In genomic region chr1:160855181-160855981, GRCh38 we compare ENCODE assay signal across 13 cellular contexts. TPM values are rescaled to one million over a fixed set of nuclear protein-coding genes. Genes with fewer than 3 reads are reported as not detected.
DNase-seq lines count a peak whose midpoint lies in the region; ATAC-seq and TF ChIP-seq lines count a peak whose summit lies in the region.
"Had no signal": no experiment of that assay in that cellular context is flagged by ENCODE, and none has a peak within 500 bp of the region (broad histone marks: within the 10 kb centered on the region; RNA-seq: fewer than 3 reads in every experiment).

No MANE protein-coding gene starts in this region.

- H3K27me3 Mint-ChIP-seq in activated naive CD4-positive, alpha-beta T cell treated with anti-CD3 and anti-CD28 coated beads for 36 hours (ENCODE audit: low read depth): peaks cover 2% of the 10 kb centered on the region
- H3K27me3 Mint-ChIP-seq: dendritic cell treated with granulocyte-macrophage colony-stimulating factor and Interleukin-4, amounts not matched to agents 40 ng/mL and 50 ng/mL, for 4 days had no signal

- H3K36me3 Mint-ChIP-seq in activated naive CD4-positive, alpha-beta T cell treated with anti-CD3 and anti-CD28 coated beads for 36 hours (ENCODE audit: low read depth): no peaks in the 10 kb centered on the region

- ATAC-seq in HG02852 (IDR thresholded peaks at IDR 0.05; ENCODE audit: unreplicated experiment): peak; percentile 61
- ATAC-seq in upper lobe of right lung: peak; percentile 20

- DNase-seq in activated naive CD4-positive, alpha-beta T cell treated with anti-CD3 and anti-CD28 coated beads for 36 hours: peak; percentile 21
- no peak for DNase-seq in activated naive CD4-positive, alpha-beta T cell treated with anti-CD3 and anti-CD28 coated beads, Interleukin-2, amount 50 U/mL, for 16 hours
- DNase-seq in NB4 (ENCODE audit: low read depth) (peak; percentile 64), upper lobe of right lung (no peak), NCI-H1694 (lab: John Stamatoyannopoulos, UW) (no peak), left ventricle myocardium inferior (no peak), NOMO-1 treated with dmso at 0.1 percent for 144 hours (lab: John Stamatoyannopoulos, UW; ENCODE audit: unreplicated experiment) (no peak)
- DNase-seq: ACHN; activated T-cell treated with anti-CD3 and anti-CD28 coated beads, Interleukin-2, amount 50 U/mL, for 1 hour; T-helper 1 cell had no signal

- no peaks in the 10 kb centered on the region for H3K9me3 ChIP-seq in upper lobe of right lung
- H3K9me3 ChIP-seq in left ventricle myocardium inferior (replicated peaks): peaks cover 6% of the 10 kb centered on the region

- H3K27ac Mint-ChIP-seq in activated naive CD4-positive, alpha-beta T cell treated with anti-CD3 and anti-CD28 coated beads for 36 hours: no peak overlapping the region
- H3K27ac Mint-ChIP-seq: dendritic cell treated with granulocyte-macrophage colony-stimulating factor and Interleukin-4, amounts not matched to agents 40 ng/mL and 50 ng/mL, for 4 days; nephron had no signal

- H3K27me3 ChIP-seq in upper lobe of right lung (no peaks in the 10 kb centered on the region), left ventricle myocardium inferior (ENCODE audit: low read depth) (peaks cover 14% of the 10 kb centered on the region)

- TF ChIP-seq POLR2A in NB4 (IDR thresholded peaks at IDR 0.05; ENCODE audit: extremely low read depth, insufficient read length): no peak

- no peaks in the 10 kb centered on the region for H3K9me3 Mint-ChIP-seq in activated naive CD4-positive, alpha-beta T cell treated with anti-CD3 and anti-CD28 coated beads for 36 hours
- H3K9me3 Mint-ChIP-seq: dendritic cell treated with granulocyte-macrophage colony-stimulating factor and Interleukin-4, amounts not matched to agents 40 ng/mL and 50 ng/mL, for 4 days; nephron had no signal

- peaks cover 3% of the 10 kb centered on the region for H3K4me1 Mint-ChIP-seq in activated naive CD4-positive, alpha-beta T cell treated with anti-CD3 and anti-CD28 coated beads for 36 hours (ENCODE audit: low read depth)
- H3K4me1 Mint-ChIP-seq: nephron had no signal

- TF ChIP-seq CTCF in NB4 (IDR thresholded peaks at IDR 0.05; ENCODE audit: low read depth, low read length) (no peak), upper lobe of right lung (IDR thresholded peaks at IDR 0.05) (no peak), left ventricle myocardium inferior (IDR thresholded peaks at IDR 0.05; ENCODE audit: borderline replicate concordance) (no peak)

- no peaks in the 10 kb centered on the region for H3K4me1 ChIP-seq in upper lobe of right lung
- no peaks in the 10 kb centered on the region for H3K4me1 ChIP-seq in left ventricle myocardium inferior

- no peak overlapping the region for H3K4me3 Mint-ChIP-seq in activated naive CD4-positive, alpha-beta T cell treated with anti-CD3 and anti-CD28 coated beads for 36 hours
- H3K4me3 Mint-ChIP-seq: dendritic cell treated with granulocyte-macrophage colony-stimulating factor and Interleukin-4, amounts not matched to agents 40 ng/mL and 50 ng/mL, for 4 days; nephron had no signal

- CTCF ChIA-PET in activated naive CD4-positive, alpha-beta T cell treated with anti-CD3 and anti-CD28 coated beads for 36 hours (lab: Charles Lee): interaction anchor here (1.0 to 2.2 kb wide), 6 partner anchors 10 to 96 kb away, joined by 3 to 8 read pairs (median 4); no protein-coding TSS in a partner anchor

- H3K4me3 ChIP-seq in NB4 (ENCODE audit: low read depth, low read length) (no peak overlapping the region), upper lobe of right lung (no peak overlapping the region), left ventricle myocardium inferior (no peak overlapping the region)

- H3K27ac ChIP-seq in upper lobe of right lung: no peak overlapping the region
- no peak overlapping the region for H3K27ac ChIP-seq in left ventricle myocardium inferior (replicated peaks)

- H3K36me3 ChIP-seq in upper lobe of right lung (no peaks in the 10 kb centered on the region), left ventricle myocardium inferior (no peaks in the 10 kb centered on the region)

- intact Hi-C loops in activated naive CD4-positive, alpha-beta T cell treated with anti-CD3 and anti-CD28 coated beads for 36 hours (cut with micrococcal nuclease): no loop called here
- intact Hi-C loops in upper lobe of right lung (cut with DNase I) (no loop called here), left ventricle myocardium inferior (cut with micrococcal nuclease) (no loop called here)

RNA-seq across cellular contexts. Expression of gene CD244, which starts 7.3 kb away (rescaled TPM):
- total RNA-seq in activated naive CD4-positive, alpha-beta T cell treated with anti-CD3 and anti-CD28 coated beads for 36 hours: under 1 TPM in 1 of 2 experiments, not detected in 1; 0.15 TPM
- total RNA-seq in upper lobe of right lung (3.0 TPM), left ventricle myocardium inferior (0.14 TPM)

RNA-seq across cellular contexts. Expression of gene ITLN1, which starts 29.6 kb away (rescaled TPM):
- total RNA-seq in activated naive CD4-positive, alpha-beta T cell treated with anti-CD3 and anti-CD28 coated beads for 36 hours: not detected
- total RNA-seq in upper lobe of right lung (295 TPM), left ventricle myocardium inferior (1.0 TPM)

RNA-seq across cellular contexts. Expression of gene LY9, which starts 59.4 kb away (rescaled TPM):
- total RNA-seq in activated naive CD4-positive, alpha-beta T cell treated with anti-CD3 and anti-CD28 coated beads for 36 hours: 10 to 100 TPM; 19.5 to 19.6 TPM
- total RNA-seq in upper lobe of right lung: 3.3 TPM
- not detected for total RNA-seq in left ventricle myocardium inferior

Comparison
In these comparisons a context has a peak if more than half of its experiments do, and no peak if none do; other contexts are left out.
1. DNase-seq: peak in activated naive CD4-positive, alpha-beta T cell treated with anti-CD3 and anti-CD28 coated beads for 36 hours (single experiment) and NB4 (single experiment); none in activated naive CD4-positive, alpha-beta T cell treated with anti-CD3 and anti-CD28 coated beads, Interleukin-2, amount 50 U/mL, for 16 hours (single experiment), upper lobe of right lung (single experiment), NCI-H1694 (single experiment), left ventricle myocardium inferior (single experiment) and NOMO-1 treated with dmso at 0.1 percent for 144 hours (single experiment).
2. RNA of gene ITLN1, which starts 29.6 kb away (total RNA-seq): 295 TPM in upper lobe of right lung (single experiment); 1.0 TPM in left ventricle myocardium inferior (single experiment) and not detected in activated naive CD4-positive, alpha-beta T cell treated with anti-CD3 and anti-CD28 coated beads for 36 hours; every median in the first group is over 100 times any median in the second.